ENCODE assay signal across 25 cellular contexts in genomic region chr17:48238933-48239602, GRCh38.
A peak's percentile ranks its signal among the peaks of the same experiment; 100 is the strongest.
DNase-seq lines count a peak whose midpoint lies in the region; ATAC-seq, FAIRE-seq and TF ChIP-seq lines count a peak whose summit lies in the region.
"Had no signal": no experiment of that assay in that cellular context is flagged by ENCODE, and none has a peak within 500 bp of the region (broad histone marks: within the 10 kb centered on the region; RNA-seq: fewer than 3 reads in every experiment).

No MANE protein-coding gene starts in this region.

- H3F3A ChIP-seq in neural cell (ENCODE audit: insufficient read depth, low read length, poor library complexity, severe bottlenecking), result no peaks in the 10 kb centered on the region

- H3K9me2 ChIP-seq in neural cell (ENCODE audit: insufficient read depth, low read length), result no peaks in the 10 kb centered on the region

- CTCF ChIA-PET in K562 (lab: Yijun Ruan, JAX; ENCODE audit: low intra/inter-chr PET ratio), result no interaction called here

- TF ChIP-seq POLR2A in K562 (conservative IDR thresholded peaks at IDR 0.05) (no peak), breast epithelium (IDR thresholded peaks at IDR 0.05) (no peak)

- H3K4me1 ChIP-seq in K562 (replicated peaks in 1 of 2; ENCODE audit: control insufficient read depth in 2 of 2, insufficient read depth in 2 of 2, low read length in 2 of 2) (peaks cover 12 to 56% of the 10 kb centered on the region in 2 experiments), foreskin keratinocyte (peaks cover 42% of the 10 kb centered on the region), breast epithelium (peaks cover 0 to 16% of the 10 kb centered on the region in 2 donors)
- H3K4me1 ChIP-seq: prostate gland had no signal

- FAIRE-seq in K562 (lab: Jason Lieb, UNC), result no peak
- FAIRE-seq: frontal cortex had no signal

- H3K9me3 ChIP-seq in K562 (replicated peaks; ENCODE audit: control insufficient read depth, insufficient read depth, low read depth, low read length), result no peaks in the 10 kb centered on the region
- H3K9me3 ChIP-seq in neural cell (ENCODE audit: low read length), result no peaks in the 10 kb centered on the region
- H3K9me3 ChIP-seq in breast epithelium, result no peaks in the 10 kb centered on the region
- H3K9me3 ChIP-seq: esophagus squamous epithelium, prostate gland, sigmoid colon had no signal

- no peak for TF ChIP-seq CTCF in GM12865 (IDR thresholded peaks at IDR 0.05; ENCODE audit: insufficient read depth, low read depth, low read length, missing control alignments)
- TF ChIP-seq CTCF in K562 (IDR thresholded peaks at IDR 0.05 in 2 of 3, conservative IDR thresholded peaks at IDR 0.05 in 1 of 3; ENCODE audit: insufficient read depth in 2 of 3, low read depth in 1 of 3, low read length in 3 of 3), result no peak
- TF ChIP-seq CTCF in neural cell (IDR thresholded peaks at IDR 0.05; ENCODE audit: poor library complexity, severe bottlenecking), result no peak
- no peak for TF ChIP-seq CTCF in foreskin keratinocyte (conservative IDR thresholded peaks at IDR 0.05)
- TF ChIP-seq CTCF in breast epithelium (IDR thresholded peaks at IDR 0.05), result no peak

- peak; percentile 50 for DNase-seq in GM12865 (ENCODE audit: low read depth)
- DNase-seq in NCI-H69 (lab: John Stamatoyannopoulos, UW), result peak; percentile 91
- DNase-seq in K562 (ENCODE audit: extremely low read depth in 1 of 4, low spot score in 3 of 4), result no peak
- DNase-seq in foreskin keratinocyte, result no peak
- DNase-seq in NCI-H128 (lab: John Stamatoyannopoulos, UW; ENCODE audit: unreplicated experiment), result no peak
- no peak for DNase-seq in AG08396 (ENCODE audit: low spot score)
- DNase-seq in breast epithelium (ENCODE audit: low spot score in 2 of 2), result no peak
- DNase-seq: activated CD4-positive, alpha-beta T cell treated with anti-CD3 and anti-CD28 coated beads for 48 hours; activated CD8-positive, alpha-beta memory T cell treated with anti-CD3 and anti-CD28 coated beads for 24 hours; activated naive CD4-positive, alpha-beta T cell treated with anti-CD3 and anti-CD28 coated beads, Interleukin-2, amount 50 U/mL, for 16 hours; anterior cingulate cortex; esophagus squamous epithelium; H9; KG1; left cardiac atrium; MM.1S; NCI-H1417; sigmoid colon; stimulated activated CD4-positive, alpha-beta T cell treated with anti-CD3 and anti-CD28 coated beads, Interleukin-4, amount 100 ng/mL, for 24 hours; substantia nigra had no signal

- H2AFZ ChIP-seq in K562 (ENCODE audit: low read depth, low read length) (peak overlapping the region; percentile 88), neural cell (ENCODE audit: low read depth, low read length) (no peak overlapping the region)

- no peaks in the 10 kb centered on the region for H3K9me1 ChIP-seq in K562 (ENCODE audit: control insufficient read depth, insufficient read depth, low read length)

- intact Hi-C loops in K562 (cut with micrococcal nuclease) (no loop called here), breast epithelium (cut with DNase I; ENCODE audit: low total_unique reads) (no loop called here)

- H4K20me1 ChIP-seq in K562 (replicated peaks; ENCODE audit: control insufficient read depth, insufficient read depth, low read length) (no peaks in the 10 kb centered on the region), neural cell (ENCODE audit: insufficient read depth) (no peaks in the 10 kb centered on the region)

- TF ChIP-seq EP300 in K562 (IDR thresholded peaks at IDR 0.05; ENCODE audit: low read length) (no peak), neural cell (conservative IDR thresholded peaks at IDR 0.05; ENCODE audit: poor library complexity, severe bottlenecking) (no peak)

- TF ChIP-seq RAD21 in K562 (CRISPR knock-in tag; conservative IDR thresholded peaks at IDR 0.05 in 1 of 2, IDR thresholded peaks at IDR 0.05 in 1 of 2) (no peak), neural cell (conservative IDR thresholded peaks at IDR 0.05) (no peak)

- 70% methylated on average over 4 of the region's 4 CpGs for WGBS in K562 (ENCODE audit: insufficient coverage, low coverage, missing lambda C conversion rate)

- POLR2A ChIA-PET in K562 (lab: Yijun Ruan, JAX), result interaction anchor here (0.8 to 1.6 kb wide), 5 partner anchors 8 to 26 kb away, joined by 3 to 6 read pairs (median 4); no protein-coding TSS in a partner anchor

- H3K9ac ChIP-seq in K562 (ENCODE audit: insufficient read depth in 1 of 2, low read depth in 2 of 2, low read length in 2 of 2) (no peak overlapping the region), neural cell (ENCODE audit: low read length) (peak overlapping the region; percentile 49)

- H3K4me2 ChIP-seq in K562 (ENCODE audit: insufficient read depth, low read length) (no peak overlapping the region), neural cell (ENCODE audit: low read length) (peak overlapping the region; percentile 10)

- H3K4me3 ChIP-seq in GM12865 (ENCODE audit: low read depth, low read length) (no peak overlapping the region), K562 (no peak overlapping the region), neural cell (ENCODE audit: low read length) (peak overlapping the region; percentile 19), breast epithelium (no peak overlapping the region)
- H3K4me3 ChIP-seq: cardiac muscle cell, esophagus squamous epithelium, prostate gland, sigmoid colon had no signal

- ATAC-seq in K562 (no peak), foreskin keratinocyte (no peak)
- ATAC-seq: left cardiac atrium; stimulated activated memory B cell treated with anti-CD40 and anti-IgM and Interleukin-4, amounts not matched to agents 10 μg/mL and 1 μg/mL and 100 μg/mL, for 72 hours had no signal

- no peaks in the 10 kb centered on the region for H3K79me2 ChIP-seq in K562 (ENCODE audit: control insufficient read depth, insufficient read depth, low read length)
- no peaks in the 10 kb centered on the region for H3K79me2 ChIP-seq in neural cell (replicated peaks; ENCODE audit: insufficient read depth, low read length)

- no TSS peak for BruUV-seq in K562 (replicated peaks; lab: Mats Ljungman, UMichigan)

- H3K27me3 ChIP-seq in K562 (ENCODE audit: control insufficient read depth in 2 of 2, insufficient read depth in 2 of 2, low read length in 2 of 2) (no peaks in the 10 kb centered on the region), neural cell (ENCODE audit: insufficient read depth, low read depth, low read length) (no peaks in the 10 kb centered on the region), foreskin keratinocyte (no peaks in the 10 kb centered on the region), breast epithelium (no peaks in the 10 kb centered on the region)
- H3K27me3 ChIP-seq: sigmoid colon had no signal

- H3K27ac ChIP-seq in K562 (ENCODE audit: extremely low read depth, low read depth, low read length) (peak overlapping the region; percentile 74; the same call in 1 of the 3 replicates), neural cell (ENCODE audit: low read length) (peak overlapping the region; percentile 84), foreskin keratinocyte (no peak overlapping the region), breast epithelium (no peak overlapping the region)
- H3K27ac ChIP-seq: cardiac muscle cell, esophagus squamous epithelium, prostate gland, sigmoid colon had no signal

- in situ Hi-C loops in K562 (cut with MboI), result no loop called here

- no peaks in the 10 kb centered on the region; the same call in 2 of the 3 replicates for H3K36me3 ChIP-seq in K562 (ENCODE audit: control insufficient read depth, insufficient read depth, low read length)
- H3K36me3 ChIP-seq in neural cell (ENCODE audit: insufficient read depth, low read length), result no peaks in the 10 kb centered on the region
- H3K36me3 ChIP-seq in breast epithelium, result no peaks in the 10 kb centered on the region
- H3K36me3 ChIP-seq: cardiac muscle cell, esophagus squamous epithelium, prostate gland, sigmoid colon had no signal

TF ChIP-seq in K562, 482 proteins besides CTCF, POLR2A, EP300 and RAD21 (continues in another document):
- TF ChIP-seq RBM17 (IDR thresholded peaks at IDR 0.05; ENCODE audit: borderline replicate concordance, low read depth, low read length), result no peak
- TF ChIP-seq, protein P1, sequence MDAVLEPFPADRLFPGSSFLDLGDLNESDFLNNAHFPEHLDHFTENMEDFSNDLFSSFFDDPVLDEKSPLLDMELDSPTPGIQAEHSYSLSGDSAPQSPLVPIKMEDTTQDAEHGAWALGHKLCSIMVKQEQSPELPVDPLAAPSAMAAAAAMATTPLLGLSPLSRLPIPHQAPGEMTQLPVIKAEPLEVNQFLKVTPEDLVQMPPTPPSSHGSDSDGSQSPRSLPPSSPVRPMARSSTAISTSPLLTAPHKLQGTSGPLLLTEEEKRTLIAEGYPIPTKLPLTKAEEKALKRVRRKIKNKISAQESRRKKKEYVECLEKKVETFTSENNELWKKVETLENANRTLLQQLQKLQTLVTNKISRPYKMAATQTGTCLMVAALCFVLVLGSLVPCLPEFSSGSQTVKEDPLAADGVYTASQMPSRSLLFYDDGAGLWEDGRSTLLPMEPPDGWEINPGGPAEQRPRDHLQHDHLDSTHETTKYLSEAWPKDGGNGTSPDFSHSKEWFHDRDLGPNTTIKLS (IDR thresholded peaks at IDR 0.05; ENCODE audit: borderline replicate concordance, low read depth), result no peak

TF ChIP-seq in neural cell, 6 proteins besides CTCF, POLR2A, EP300 and RAD21 (continues in another document):
- TF ChIP-seq, protein P2, sequence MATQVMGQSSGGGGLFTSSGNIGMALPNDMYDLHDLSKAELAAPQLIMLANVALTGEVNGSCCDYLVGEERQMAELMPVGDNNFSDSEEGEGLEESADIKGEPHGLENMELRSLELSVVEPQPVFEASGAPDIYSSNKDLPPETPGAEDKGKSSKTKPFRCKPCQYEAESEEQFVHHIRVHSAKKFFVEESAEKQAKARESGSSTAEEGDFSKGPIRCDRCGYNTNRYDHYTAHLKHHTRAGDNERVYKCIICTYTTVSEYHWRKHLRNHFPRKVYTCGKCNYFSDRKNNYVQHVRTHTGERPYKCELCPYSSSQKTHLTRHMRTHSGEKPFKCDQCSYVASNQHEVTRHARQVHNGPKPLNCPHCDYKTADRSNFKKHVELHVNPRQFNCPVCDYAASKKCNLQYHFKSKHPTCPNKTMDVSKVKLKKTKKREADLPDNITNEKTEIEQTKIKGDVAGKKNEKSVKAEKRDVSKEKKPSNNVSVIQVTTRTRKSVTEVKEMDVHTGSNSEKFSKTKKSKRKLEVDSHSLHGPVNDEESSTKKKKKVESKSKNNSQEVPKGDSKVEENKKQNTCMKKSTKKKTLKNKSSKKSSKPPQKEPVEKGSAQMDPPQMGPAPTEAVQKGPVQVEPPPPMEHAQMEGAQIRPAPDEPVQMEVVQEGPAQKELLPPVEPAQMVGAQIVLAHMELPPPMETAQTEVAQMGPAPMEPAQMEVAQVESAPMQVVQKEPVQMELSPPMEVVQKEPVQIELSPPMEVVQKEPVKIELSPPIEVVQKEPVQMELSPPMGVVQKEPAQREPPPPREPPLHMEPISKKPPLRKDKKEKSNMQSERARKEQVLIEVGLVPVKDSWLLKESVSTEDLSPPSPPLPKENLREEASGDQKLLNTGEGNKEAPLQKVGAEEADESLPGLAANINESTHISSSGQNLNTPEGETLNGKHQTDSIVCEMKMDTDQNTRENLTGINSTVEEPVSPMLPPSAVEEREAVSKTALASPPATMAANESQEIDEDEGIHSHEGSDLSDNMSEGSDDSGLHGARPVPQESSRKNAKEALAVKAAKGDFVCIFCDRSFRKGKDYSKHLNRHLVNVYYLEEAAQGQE (IDR thresholded peaks at IDR 0.05; ENCODE audit: borderline replicate concordance), result no peak
- TF ChIP-seq TAF1 (IDR thresholded peaks at IDR 0.05; ENCODE audit: low read depth) (no peak), POLR2AphosphoS5 (IDR thresholded peaks at IDR 0.05) (no peak)

Comparison
In these comparisons a context has a peak if more than half of its experiments do, and no peak if none do; other contexts are left out.
1. DNase-seq: peak in GM12865 (single experiment) and NCI-H69 (single experiment); none in K562 (0 of 4), foreskin keratinocyte (0 of 2), NCI-H128 (single experiment), AG08396 (single experiment) and breast epithelium (0 of 2).
2. H3K27ac ChIP-seq: peak in K562 (single experiment) and neural cell (single experiment); none in foreskin keratinocyte (single experiment) and breast epithelium (0 of 2).